8 cellular contexts compared by ENCODE assay signal in the genomic region with DNA sequence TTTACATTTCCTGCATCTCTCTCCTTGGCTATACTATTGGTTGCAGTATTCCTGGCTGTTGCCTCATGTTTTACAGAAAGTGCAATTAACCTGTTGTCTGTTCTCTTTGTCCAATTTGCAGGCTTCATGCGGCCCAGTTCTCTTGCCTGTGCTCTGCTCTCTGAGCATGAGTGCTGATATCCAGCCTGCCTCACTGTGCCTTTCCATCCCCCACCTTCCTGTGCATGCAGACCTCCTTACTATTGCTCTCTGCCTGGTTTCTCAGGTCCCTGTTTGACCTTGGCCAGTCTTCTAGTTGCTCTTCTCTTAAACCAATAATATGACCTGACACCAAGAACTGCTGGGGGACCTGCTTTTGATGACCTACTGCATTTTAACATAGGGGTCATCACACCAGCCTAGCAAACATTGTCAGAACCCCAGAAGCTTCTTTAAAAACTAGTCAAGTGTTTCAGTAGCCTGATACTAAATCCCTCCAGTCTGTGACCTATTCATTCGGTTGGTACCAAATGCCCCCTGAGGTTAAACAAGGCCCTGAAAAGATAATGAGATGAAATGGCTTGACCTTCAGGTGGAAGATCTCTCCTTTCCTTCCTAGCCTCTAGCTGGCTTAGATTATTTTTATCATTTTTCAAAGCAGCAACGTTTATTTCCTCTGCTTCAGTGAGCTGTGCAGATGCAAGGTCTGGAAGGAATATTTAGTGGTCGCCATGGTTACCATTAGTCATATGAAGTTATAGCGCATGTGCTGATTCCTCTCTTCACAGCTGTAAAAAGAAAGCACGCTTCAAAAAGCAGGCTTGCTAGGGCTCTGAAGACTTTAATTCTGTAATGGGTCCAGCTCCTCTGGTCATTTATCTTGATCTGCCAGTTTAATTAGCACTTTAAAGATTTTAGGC.
DNase-seq lines count a peak whose midpoint lies in the region; ATAC-seq and TF ChIP-seq lines count a peak whose summit lies in the region.

No MANE protein-coding gene starts in this region.

- peaks cover 3% of the 10 kb centered on the region for H3K27me3 Mint-ChIP-seq in CD8-positive, alpha-beta T cell (ENCODE audit: low read depth)

- no peaks in the 10 kb centered on the region for H3K27me3 ChIP-seq in CD8-positive, alpha-beta T cell (ENCODE audit: insufficient read depth, low read length)
- H3K27me3 ChIP-seq in H7 (ENCODE audit: control insufficient read depth, insufficient read depth, low read length) = no peaks in the 10 kb centered on the region

- no peaks in the 10 kb centered on the region for H3K36me3 Mint-ChIP-seq in CD8-positive, alpha-beta T cell

- H3K9me3 ChIP-seq in CD8-positive, alpha-beta T cell (ENCODE audit: low read length) = no peaks in the 10 kb centered on the region

- H3K4me3 ChIP-seq in CD8-positive, alpha-beta T cell (ENCODE audit: low read depth, low read length) = no peak overlapping the region
- H3K4me3 ChIP-seq in H7 (ENCODE audit: insufficient read depth, low read depth, low read length) = no peak overlapping the region

- H3K4me3 Mint-ChIP-seq in CD8-positive, alpha-beta T cell = no peak overlapping the region

- H3K4me1 ChIP-seq in CD8-positive, alpha-beta T cell (ENCODE audit: insufficient read depth, low read length) = no peaks in the 10 kb centered on the region

- no peak for TF ChIP-seq CTCF in CD8-positive, alpha-beta T cell (IDR thresholded peaks at IDR 0.05)

- intact Hi-C loops in CD8-positive, alpha-beta T cell (cut with DNase I, micrococcal nuclease) = loop anchor here (5.0 kb wide), 2 partner anchors 222 to 642 kb away; no protein-coding TSS in a partner anchor
- intact Hi-C loops in left colon (cut with DNase I, micrococcal nuclease) = no loop called here

- peaks cover 4% of the 10 kb centered on the region for H3K4me1 Mint-ChIP-seq in CD8-positive, alpha-beta T cell (ENCODE audit: low read depth)

- no peak overlapping the region for H3K27ac Mint-ChIP-seq in CD8-positive, alpha-beta T cell

- ATAC-seq in CD8-positive, alpha-beta T cell = peak; percentile 46
- ATAC-seq in left colon = no peak

- POLR2A ChIA-PET in CD8-positive, alpha-beta T cell (lab: Charles Lee) = no interaction called here

- H3K9me3 Mint-ChIP-seq in CD8-positive, alpha-beta T cell = no peaks in the 10 kb centered on the region

- no peak for DNase-seq in CD8-positive, alpha-beta T cell
- DNase-seq in HCEC 1CT (peak; percentile 92), SW480 (ENCODE audit: low spot score) (peak; percentile 39), foreskin melanocyte (peak; percentile 85), retina (peak; percentile 67), left colon (no peak), H7 (no peak)
- DNase-seq in activated effector memory CD4-positive, alpha-beta T cell treated with Interleukin-2 at 50 U/mL for 16 hours = no peak

- CTCF ChIA-PET in CD8-positive, alpha-beta T cell (lab: Charles Lee) = no interaction called here

- H3K27ac ChIP-seq in CD8-positive, alpha-beta T cell (ENCODE audit: low read depth, low read length) = no peak overlapping the region

- no peaks in the 10 kb centered on the region for H3K36me3 ChIP-seq in CD8-positive, alpha-beta T cell (ENCODE audit: insufficient read depth, low read length)
- H3K36me3 ChIP-seq in H7 (replicated peaks; ENCODE audit: control insufficient read depth, insufficient read depth, low read length) = no peaks in the 10 kb centered on the region

Comparison
In these comparisons a context has a peak if more than half of its experiments do, and no peak if none do; other contexts are left out.
1. DNase-seq: peak in HCEC 1CT (single experiment), SW480 (single experiment), foreskin melanocyte (single experiment) and retina (single experiment); none in CD8-positive, alpha-beta T cell (0 of 7), activated effector memory CD4-positive, alpha-beta T cell treated with Interleukin-2 at 50 U/mL for 16 hours (single experiment), left colon (0 of 2) and H7 (single experiment).
2. intact Hi-C loops: an anchor here in CD8-positive, alpha-beta T cell (5.0 kb wide); none called in left colon.